Comparison of ENCODE assay signal across 15 cellular contexts in the genomic region with DNA sequence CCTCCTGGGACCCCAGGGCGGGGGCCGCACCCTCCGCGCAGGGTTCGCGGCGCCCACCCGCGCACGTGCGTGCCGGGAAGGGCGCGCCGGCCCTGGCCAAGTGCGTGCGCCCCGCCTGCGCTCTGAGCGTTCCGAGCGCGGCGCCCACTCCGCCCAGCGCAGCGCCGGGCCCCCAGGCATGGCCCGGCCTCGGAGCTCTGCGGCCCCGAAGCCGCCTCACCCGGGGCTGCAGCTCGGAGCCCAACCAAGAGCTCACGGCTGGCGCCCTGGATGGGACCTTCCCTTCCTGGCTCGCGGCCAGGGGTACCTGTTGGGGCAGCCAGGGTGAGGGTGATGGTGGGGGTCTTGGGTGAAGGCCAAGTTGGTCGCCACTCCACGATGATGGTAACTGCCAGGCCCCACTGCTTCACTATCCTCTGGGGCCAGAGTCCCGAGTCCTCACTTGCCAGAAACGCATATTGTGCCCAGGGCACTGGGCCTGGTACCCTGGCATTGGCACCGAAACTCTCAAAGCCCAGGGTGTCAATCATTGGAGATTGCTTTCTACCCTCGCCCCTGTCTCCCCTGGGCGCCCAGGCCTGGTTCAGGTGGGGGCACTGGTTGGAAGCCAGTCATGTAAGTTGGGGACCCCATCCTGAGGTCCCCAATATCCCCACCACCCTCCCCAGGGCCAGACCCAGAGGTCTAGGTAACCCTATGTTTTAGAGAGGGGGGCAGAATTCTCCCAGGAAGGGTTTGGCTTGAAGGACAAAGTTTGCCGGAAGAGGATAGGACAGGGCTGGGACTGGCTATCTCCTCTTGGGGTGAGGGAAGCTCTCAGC. TPM values are rescaled to one million over a fixed set of nuclear protein-coding genes. Genes with fewer than 3 reads are reported as not detected.
DNase-seq lines count a peak whose midpoint lies in the region; ATAC-seq and TF ChIP-seq lines count a peak whose summit lies in the region.
"Had no signal": no experiment of that assay in that cellular context is flagged by ENCODE, and none has a peak within 500 bp of the region (broad histone marks: within the 10 kb centered on the region; RNA-seq: fewer than 3 reads in every experiment).

No MANE protein-coding gene starts in this region.

- H4K20me1 ChIP-seq in neural cell (ENCODE audit: insufficient read depth), result no peaks in the 10 kb centered on the region

- CTCF ChIA-PET in MCF 10A (lab: Yijun Ruan, JAX), result no interaction called here

- no peak for TF ChIP-seq EP300 in neural cell (conservative IDR thresholded peaks at IDR 0.05; ENCODE audit: poor library complexity, severe bottlenecking)

- DNase-seq in breast epithelium (ENCODE audit: low spot score in 2 of 2), result no peak
- no peak for DNase-seq in MCF 10A (ENCODE audit: unreplicated experiment)
- no peak for DNase-seq in epithelial cell of prostate (ENCODE audit: low read depth, low spot score)
- no peak for DNase-seq in uterus
- no peak for DNase-seq in activated CD4-positive, alpha-beta T cell treated with anti-CD3 and anti-CD28 coated beads, Interleukin-2, amount 50 U/mL, for 1 hour
- no peak for DNase-seq in OCI-M1 (lab: John Stamatoyannopoulos, UW)
- DNase-seq: activated CD8-positive, alpha-beta memory T cell treated with anti-CD3 and anti-CD28 coated beads, Interleukin-2, amount 50 U/mL, for 48 hours; amniotic stem cell; effector CD4-positive, alpha-beta T cell; HFFc6; midbrain; NCI-H345; transverse colon had no signal

- peak overlapping the region; percentile 26 to 76 (median 57) for H3K4me3 ChIP-seq in breast epithelium
- H3K4me3 ChIP-seq in neural cell (ENCODE audit: low read length), result peak overlapping the region; percentile 49
- peak overlapping the region; percentile 33 to 37 for H3K4me3 ChIP-seq in uterus

- no peaks in the 10 kb centered on the region for H3F3A ChIP-seq in neural cell (ENCODE audit: insufficient read depth, low read length, poor library complexity, severe bottlenecking)

- H2AFZ ChIP-seq in neural cell (ENCODE audit: low read depth, low read length), result no peak overlapping the region

- no peaks in the 10 kb centered on the region for H3K36me3 Mint-ChIP-seq in MCF 10A (ENCODE audit: insufficient read depth, unreplicated experiment)

- H3K4me3 Mint-ChIP-seq in MCF 10A (ENCODE audit: unreplicated experiment), result no peak overlapping the region
- H3K4me3 Mint-ChIP-seq: HFFc6 had no signal

- H3K4me1 ChIP-seq in breast epithelium (peaks cover 10 to 11% of the 10 kb centered on the region in 2 donors), uterus (no peaks in the 10 kb centered on the region)

- H3K4me1 Mint-ChIP-seq in MCF 10A (ENCODE audit: insufficient read depth, unreplicated experiment), result peaks cover 4% of the 10 kb centered on the region

- TF ChIP-seq POLR2A in breast epithelium (IDR thresholded peaks at IDR 0.05), result no peak
- no peak for TF ChIP-seq POLR2A in uterus (IDR thresholded peaks at IDR 0.05)

- H3K36me3 ChIP-seq in breast epithelium (no peaks in the 10 kb centered on the region), neural cell (ENCODE audit: insufficient read depth, low read length) (no peaks in the 10 kb centered on the region), uterus (no peaks in the 10 kb centered on the region)
- H3K36me3 ChIP-seq: transverse colon had no signal

- no peaks in the 10 kb centered on the region for H3K27me3 Mint-ChIP-seq in MCF 10A (ENCODE audit: insufficient read depth, unreplicated experiment)

- H3K27ac Mint-ChIP-seq in MCF 10A (ENCODE audit: low read depth, unreplicated experiment), result no peak overlapping the region
- H3K27ac Mint-ChIP-seq: HFFc6 had no signal

- BruUV-seq in MCF 10A (replicated peaks; lab: Mats Ljungman, UMichigan), result no TSS peak

- no peak for TF ChIP-seq RAD21 in neural cell (conservative IDR thresholded peaks at IDR 0.05)

- H3K9ac ChIP-seq in neural cell (ENCODE audit: low read length), result no peak overlapping the region

- no peaks in the 10 kb centered on the region for H3K9me3 Mint-ChIP-seq in MCF 10A (ENCODE audit: unreplicated experiment)
- H3K9me3 Mint-ChIP-seq: HFFc6 had no signal

- intact Hi-C loops in breast epithelium (cut with DNase I; ENCODE audit: low total_unique reads) (no loop called here), MCF 10A (cut with micrococcal nuclease) (no loop called here), uterus (cut with DNase I; ENCODE audit: low total_unique reads) (loop anchor here (10.0 kb wide), 1 partner anchor 76 kb away; no protein-coding TSS in a partner anchor)

- no peaks in the 10 kb centered on the region for H3K27me3 ChIP-seq in breast epithelium
- H3K27me3 ChIP-seq in neural cell (ENCODE audit: insufficient read depth, low read depth, low read length), result peaks cover 52% of the 10 kb centered on the region
- H3K27me3 ChIP-seq in uterus, result no peaks in the 10 kb centered on the region

- no peaks in the 10 kb centered on the region for H3K9me3 ChIP-seq in breast epithelium
- no peaks in the 10 kb centered on the region for H3K9me3 ChIP-seq in neural cell (ENCODE audit: low read length)
- no peaks in the 10 kb centered on the region for H3K9me3 ChIP-seq in uterus
- H3K9me3 ChIP-seq: transverse colon had no signal

- no peaks in the 10 kb centered on the region for H3K9me2 ChIP-seq in neural cell (ENCODE audit: insufficient read depth, low read length)

- no peak for TF ChIP-seq CTCF in breast epithelium (IDR thresholded peaks at IDR 0.05)
- no peak for TF ChIP-seq CTCF in MCF 10A (IDR thresholded peaks at IDR 0.05; ENCODE audit: unreplicated experiment)
- TF ChIP-seq CTCF in neural cell (IDR thresholded peaks at IDR 0.05; ENCODE audit: poor library complexity, severe bottlenecking), result no peak
- no peak for TF ChIP-seq CTCF in uterus (IDR thresholded peaks at IDR 0.05)

- ATAC-seq in GM21529 (IDR thresholded peaks at IDR 0.05; ENCODE audit: unreplicated experiment), result no peak

- POLR2A ChIA-PET in MCF 10A (lab: Yijun Ruan, JAX), result no interaction called here

- no peak overlapping the region for H3K4me2 ChIP-seq in neural cell (ENCODE audit: low read length)

- no peaks in the 10 kb centered on the region for H3K79me2 ChIP-seq in neural cell (replicated peaks; ENCODE audit: insufficient read depth, low read length)

- H3K27ac ChIP-seq in breast epithelium (peak overlapping the region; percentile 82 to 94), epithelial cell of prostate (peak overlapping the region; percentile 72), neural cell (ENCODE audit: low read length) (no peak overlapping the region), uterus (peak overlapping the region; percentile 60 to 75)

TF ChIP-seq in neural cell, 6 proteins besides CTCF, POLR2A, EP300 and RAD21:
- TF ChIP-seq SMC3 (conservative IDR thresholded peaks at IDR 0.05; ENCODE audit: poor library complexity), result no peak
- no peak for TF ChIP-seq MXI1 (conservative IDR thresholded peaks at IDR 0.05; ENCODE audit: poor library complexity, severe bottlenecking)
- no peak for TF ChIP-seq POLR2AphosphoS5 (IDR thresholded peaks at IDR 0.05)
- no peak for TF ChIP-seq TAF1 (IDR thresholded peaks at IDR 0.05; ENCODE audit: low read depth)
- TF ChIP-seq, protein P1, sequence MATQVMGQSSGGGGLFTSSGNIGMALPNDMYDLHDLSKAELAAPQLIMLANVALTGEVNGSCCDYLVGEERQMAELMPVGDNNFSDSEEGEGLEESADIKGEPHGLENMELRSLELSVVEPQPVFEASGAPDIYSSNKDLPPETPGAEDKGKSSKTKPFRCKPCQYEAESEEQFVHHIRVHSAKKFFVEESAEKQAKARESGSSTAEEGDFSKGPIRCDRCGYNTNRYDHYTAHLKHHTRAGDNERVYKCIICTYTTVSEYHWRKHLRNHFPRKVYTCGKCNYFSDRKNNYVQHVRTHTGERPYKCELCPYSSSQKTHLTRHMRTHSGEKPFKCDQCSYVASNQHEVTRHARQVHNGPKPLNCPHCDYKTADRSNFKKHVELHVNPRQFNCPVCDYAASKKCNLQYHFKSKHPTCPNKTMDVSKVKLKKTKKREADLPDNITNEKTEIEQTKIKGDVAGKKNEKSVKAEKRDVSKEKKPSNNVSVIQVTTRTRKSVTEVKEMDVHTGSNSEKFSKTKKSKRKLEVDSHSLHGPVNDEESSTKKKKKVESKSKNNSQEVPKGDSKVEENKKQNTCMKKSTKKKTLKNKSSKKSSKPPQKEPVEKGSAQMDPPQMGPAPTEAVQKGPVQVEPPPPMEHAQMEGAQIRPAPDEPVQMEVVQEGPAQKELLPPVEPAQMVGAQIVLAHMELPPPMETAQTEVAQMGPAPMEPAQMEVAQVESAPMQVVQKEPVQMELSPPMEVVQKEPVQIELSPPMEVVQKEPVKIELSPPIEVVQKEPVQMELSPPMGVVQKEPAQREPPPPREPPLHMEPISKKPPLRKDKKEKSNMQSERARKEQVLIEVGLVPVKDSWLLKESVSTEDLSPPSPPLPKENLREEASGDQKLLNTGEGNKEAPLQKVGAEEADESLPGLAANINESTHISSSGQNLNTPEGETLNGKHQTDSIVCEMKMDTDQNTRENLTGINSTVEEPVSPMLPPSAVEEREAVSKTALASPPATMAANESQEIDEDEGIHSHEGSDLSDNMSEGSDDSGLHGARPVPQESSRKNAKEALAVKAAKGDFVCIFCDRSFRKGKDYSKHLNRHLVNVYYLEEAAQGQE (IDR thresholded peaks at IDR 0.05; ENCODE audit: borderline replicate concordance), result no peak
- TF ChIP-seq EZH2 (IDR thresholded peaks at IDR 0.05; ENCODE audit: borderline replicate concordance, insufficient read depth, low read length, poor library complexity, severe bottlenecking), result no peak

RNA-seq across cellular contexts. Expression of a gene that starts 0.9 kb away (rescaled TPM):
- total RNA-seq in breast epithelium (10 to 100 TPM in 2 of 3 donors, 1 to 10 TPM in 1; 3.7 to 95.0 (median 53.7) TPM), MCF 10A (2022) (not detected in 2 replicates), uterus (10 to 100 TPM in 3 of 4 donors, 1 to 10 TPM in 1; 6.8 to 72.6 (median 36.2) TPM)
- polyA plus RNA-seq in neural cell, result not detected in 2 replicates
- polyA minus RNA-seq in neural cell, result 0.73 TPM in 1 of 2 replicates, not detected in the other
- total RNA-seq: HFFc6 had no signal
